1 cellular context compared by ENCODE assay signal in genomic region chr9:129023036-129023907, GRCh38.
TF ChIP-seq lines count a peak whose summit lies in the region.

No MANE protein-coding gene starts in this region.

TF ChIP-seq in HepG2, 621 proteins besides CTCF, POLR2A, EP300 and RAD21:
- TF ChIP-seq ZNF12 (CRISPR knock-in tag; IDR thresholded peaks at IDR 0.05) (no peak), ZMYM3 (CRISPR knock-in tag; IDR thresholded peaks at IDR 0.05) (0 out of 2 replicates have a peak, but pooled peaks have one; percentile 29), ZNF629 (CRISPR knock-in tag; conservative IDR thresholded peaks at IDR 0.05) (peak; percentile 87), ZNF234 (CRISPR knock-in tag; conservative IDR thresholded peaks at IDR 0.05) (no peak)
